In the genomic region with DNA sequence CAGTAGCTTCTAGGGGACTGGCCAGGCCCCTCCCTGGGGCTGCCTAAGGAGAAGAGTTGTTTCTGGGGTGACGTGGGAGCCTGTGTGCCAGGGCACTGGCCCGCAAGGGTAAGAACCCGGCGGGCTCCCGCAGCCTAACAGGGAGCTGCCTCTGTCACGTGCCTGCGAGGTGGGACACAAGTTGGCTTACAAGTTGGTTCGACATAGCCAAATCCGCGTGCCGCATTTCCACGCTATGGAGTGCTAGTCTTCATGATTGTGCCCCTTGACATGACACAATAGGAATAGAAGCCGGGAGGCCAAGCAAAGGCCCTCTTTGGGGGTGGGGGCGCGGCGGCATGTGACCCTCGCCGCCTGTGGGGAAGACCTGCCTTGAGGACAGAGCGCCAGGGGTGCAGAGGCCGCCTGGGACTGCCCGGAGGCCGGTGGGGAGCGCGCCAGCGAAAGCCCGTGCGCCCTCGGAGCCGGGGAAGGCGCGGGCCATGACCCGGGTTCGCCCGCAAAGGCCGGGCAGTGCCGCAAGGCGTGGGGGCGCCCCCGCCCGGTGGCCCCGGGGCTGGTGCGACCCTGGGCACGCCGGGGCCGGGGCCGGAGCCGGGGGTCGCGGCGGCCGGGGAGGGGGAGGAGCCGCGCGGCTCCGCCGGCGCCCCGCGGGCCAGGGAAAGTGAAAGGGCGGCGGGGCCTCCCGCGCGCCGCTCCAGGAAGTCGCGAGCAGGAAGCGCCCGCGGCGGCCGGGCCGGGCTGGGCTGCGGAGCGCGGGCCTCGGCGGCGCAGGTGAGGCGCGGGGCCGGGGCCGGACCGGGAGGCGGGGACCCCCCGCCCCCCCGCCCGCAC, we compare ENCODE assay signal across 8 cellular contexts. TPM values are rescaled to one million over a fixed set of nuclear protein-coding genes. Genes with fewer than 3 reads are reported as not detected.
A peak's percentile ranks its signal among the peaks of the same experiment; 100 is the strongest.
DNase-seq lines count a peak whose midpoint lies in the region; ATAC-seq and TF ChIP-seq lines count a peak whose summit lies in the region.

A gene (plus strand): TSS at position 702 of the 834 bp plus-strand sequence. CDS start 4,603 bp downstream, outside the sequence.

- H3K9me3 ChIP-seq in BLaER1 treated with 17β-estradiol and CSF1 and Interleukin-3, amounts not matched to agents 10 nM and 100 nM (replicated peaks in 1 of 11) = no peaks in the 10 kb centered on the region

- H3K36me3 Mint-ChIP-seq in IgD-negative memory B cell = no peaks in the 10 kb centered on the region

- peak within 1 kb of the TSS; percentile 89 to 98 (median 91) for H3K27ac Mint-ChIP-seq in IgD-negative memory B cell

- peak within 1 kb of the TSS; percentile 90 to 96 (median 95) for H3K4me3 Mint-ChIP-seq in IgD-negative memory B cell

- no peaks in the 10 kb centered on the region for H3K27me3 Mint-ChIP-seq in IgD-negative memory B cell

- H3K9ac ChIP-seq in BLaER1 treated with 17β-estradiol and CSF1 and Interleukin-3, amounts not matched to agents 10 nM and 100 nM = peak within 1 kb of the TSS; percentile 79 to 89 (median 86)

- TF ChIP-seq CTCF in foreskin keratinocyte (conservative IDR thresholded peaks at IDR 0.05) = peak; percentile 8

- ATAC-seq in foreskin keratinocyte (peak; percentile 58), HG02870 (IDR thresholded peaks at IDR 0.05; ENCODE audit: unreplicated experiment) (no peak), GM18517 (IDR thresholded peaks at IDR 0.05; ENCODE audit: unreplicated experiment) (no peak)

- peak within 1 kb of the TSS; percentile 84 to 99 (median 94) for H3K4me2 ChIP-seq in BLaER1 treated with 17β-estradiol and CSF1 and Interleukin-3, amounts not matched to agents 10 nM and 100 nM

- DNase-seq in GM19238 (ENCODE audit: insufficient read length, low spot score) = peak; percentile 58
- DNase-seq in activated T-cell treated with anti-CD3 and anti-CD28 coated beads, Interleukin-2, amount 50 U/mL, for 48 hours = peak; percentile 53 to 65
- DNase-seq in foreskin keratinocyte = no peak
- DNase-seq in occipital lobe (lab: John Stamatoyannopoulos, UW) = no peak

- H3K4me1 Mint-ChIP-seq in IgD-negative memory B cell = peaks cover 14 to 37% (median 26%) of the 10 kb centered on the region in 3 donors

- no peaks in the 10 kb centered on the region for H3K9me3 Mint-ChIP-seq in IgD-negative memory B cell

- H3K27ac ChIP-seq in BLaER1 treated with 17β-estradiol and CSF1 and Interleukin-3, amounts not matched to agents 10 nM and 100 nM = peak within 1 kb of the TSS; percentile 79 to 87 (median 83)
- no peak within 1 kb of the TSS for H3K27ac ChIP-seq in foreskin keratinocyte

- peaks cover 0 to 24% (median 0%) of the 10 kb centered on the region in 11 experiments; a peak in 3 of 22 replicates for H4K20me1 ChIP-seq in BLaER1 treated with 17β-estradiol and CSF1 and Interleukin-3, amounts not matched to agents 10 nM and 100 nM

- peaks cover 0 to 11% (median 0%) of the 10 kb centered on the region in 11 experiments; a peak in 2 of 22 replicates for H3K27me3 ChIP-seq in BLaER1 treated with 17β-estradiol and CSF1 and Interleukin-3, amounts not matched to agents 10 nM and 100 nM
- H3K27me3 ChIP-seq in foreskin keratinocyte = no peaks in the 10 kb centered on the region

- H3K4me3 ChIP-seq in BLaER1 treated with 17β-estradiol and CSF1 and Interleukin-3, amounts not matched to agents 10 nM and 100 nM = peak within 1 kb of the TSS; percentile 73 to 94 (median 90)

- peaks cover 2 to 13% (median 4%) of the 10 kb centered on the region in 11 experiments; a peak in 16 of 22 replicates for H3K36me3 ChIP-seq in BLaER1 treated with 17β-estradiol and CSF1 and Interleukin-3, amounts not matched to agents 10 nM and 100 nM

- peaks cover 14 to 49% (median 39%) of the 10 kb centered on the region in 10 experiments for H3K4me1 ChIP-seq in BLaER1 treated with 17β-estradiol and CSF1 and Interleukin-3, amounts not matched to agents 10 nM and 100 nM
- H3K4me1 ChIP-seq in foreskin keratinocyte = peaks cover 5% of the 10 kb centered on the region

RNA-seq across cellular contexts. Expression of the gene that starts here (rescaled TPM):
- polyA plus RNA-seq in IgD-negative memory B cell = 14.8 TPM
- total RNA-seq in foreskin keratinocyte = 5.4 and 7.5 TPM in 2 replicates
- 3.2 and 3.5 TPM in 2 replicates for polyA plus RNA-seq in foreskin keratinocyte
- 24.5 TPM for total RNA-seq in occipital lobe

Comparison
In these comparisons a context has a peak if more than half of its experiments do, and no peak if none do; other contexts are left out.
1. DNase-seq: peak in GM19238 (single experiment) and activated T-cell treated with anti-CD3 and anti-CD28 coated beads, Interleukin-2, amount 50 U/mL, for 48 hours (2 of 2); none in foreskin keratinocyte (0 of 2) and occipital lobe (single experiment).